Comparison of ENCODE assay signal across 21 cellular contexts in genomic region chr3:194147679-194148078, GRCh38. TPM values are rescaled to one million over a fixed set of nuclear protein-coding genes. Genes with fewer than 3 reads are reported as not detected.
DNase-seq lines count a peak whose midpoint lies in the region; ATAC-seq, FAIRE-seq and TF ChIP-seq lines count a peak whose summit lies in the region.
"Had no signal": no experiment of that assay in that cellular context is flagged by ENCODE, and none has a peak within 500 bp of the region (broad histone marks: within the 10 kb centered on the region; RNA-seq: fewer than 3 reads in every experiment).

No MANE protein-coding gene starts in this region.

- H3K4me1 ChIP-seq in GM23338 (ENCODE audit: insufficient read depth) (peaks cover under 1% of the 10 kb centered on the region), H1 (replicated peaks in 1 of 4; ENCODE audit: control insufficient read depth in 3 of 4, insufficient read depth in 4 of 4, low read length in 3 of 4) (peaks cover 0 to 1% (median under 1%) of the 10 kb centered on the region in 4 experiments; a peak in 2 of 7 replicates), parathyroid adenoma (peaks cover 44% of the 10 kb centered on the region), mucosa of descending colon (ENCODE audit: low read depth) (peaks cover 13% of the 10 kb centered on the region)

- H3K79me1 ChIP-seq in H1 (ENCODE audit: low read depth, low read length), result no peaks in the 10 kb centered on the region

- no peak overlapping the region for H3K4ac ChIP-seq in H1 (replicated peaks; ENCODE audit: insufficient read length, low read depth, low read length)

- no peak for DNase-seq in GM23338 (ENCODE audit: low spot score)
- DNase-seq in H1 (ENCODE audit: low read depth in 1 of 2, low spot score in 2 of 2), result no peak
- DNase-seq in mucosa of descending colon, result no peak
- DNase-seq: ACHN; BE2C; Caco-2; CD4-positive, alpha-beta T cell; DMS79; GDM1; GM23248; H7 had no signal

- no peak overlapping the region for H3K4me3 ChIP-seq in GM23338
- H3K4me3 ChIP-seq in H1 (ENCODE audit: extremely low read depth in 1 of 4, insufficient read depth in 2 of 4, low read depth in 3 of 4, low read length in 4 of 4), result no peak overlapping the region
- H3K4me3 ChIP-seq in parathyroid adenoma (ENCODE audit: low read depth, low read length), result no peak overlapping the region
- H3K4me3 ChIP-seq in mucosa of descending colon, result no peak overlapping the region
- H3K4me3 ChIP-seq: GM23248, K562 had no signal

- H3K9ac ChIP-seq in H1 (replicated peaks in 1 of 4; ENCODE audit: extremely low read depth in 1 of 4, low read depth in 3 of 4, low read length in 3 of 4) (no peak overlapping the region), parathyroid adenoma (no peak overlapping the region)
- H3K9ac ChIP-seq: GM23248 had no signal

- ATAC-seq in GM23338 (no peak; the same call in 2 of the 3 replicates), mucosa of descending colon (no peak)
- ATAC-seq in activated CD4-positive, CD25-positive, alpha-beta regulatory T cell treated with anti-CD3 and anti-CD28 coated beads, Interleukin-2, amount 50 U/mL, for 24 hours, result no peak
- ATAC-seq: HCT116, K562 had no signal

- no peak overlapping the region for H2BK120ac ChIP-seq in H1 (replicated peaks; ENCODE audit: low read depth, low read length)

- no peaks in the 10 kb centered on the region for H3K27me3 ChIP-seq in GM23338 (ENCODE audit: insufficient read depth)
- peaks cover 0 to 3% (median 0%) of the 10 kb centered on the region in 4 experiments; a peak in 1 of 7 replicates for H3K27me3 ChIP-seq in H1 (replicated peaks in 1 of 4; ENCODE audit: control insufficient read depth in 3 of 4, extremely low read depth in 1 of 4, insufficient read depth in 3 of 4, low read length in 3 of 4)
- no peaks in the 10 kb centered on the region for H3K27me3 ChIP-seq in parathyroid adenoma (ENCODE audit: control insufficient read depth, insufficient read depth, low read length)
- H3K27me3 ChIP-seq: BE2C had no signal

- WGBS in H1 (ENCODE audit: extremely low coverage in 1 of 2, insufficient coverage in 1 of 2, insufficient read length in 1 of 2, insufficient replicate concordance in 2 of 2, low coverage in 1 of 2, low lambda C conversion rate in 2 of 2, missing lambda C conversion rate in 1 of 2), 2 experiments, result 81% methylated on average over 7 of the region's 7 CpGs; no CpG with 5 or more reads in 1 of the 2 experiments

- no peak overlapping the region for H4K5ac ChIP-seq in H1 (ENCODE audit: insufficient read length, low read depth, low read length)

- TF ChIP-seq POLR2A in H1 (IDR thresholded peaks at IDR 0.05; ENCODE audit: control extremely low read depth in 1 of 2, low read depth in 2 of 2, low read length in 2 of 2), result no peak

- no peak overlapping the region for H3K23ac ChIP-seq in H1 (ENCODE audit: insufficient read length)

- no peak for TF ChIP-seq EP300 in H1 (IDR thresholded peaks at IDR 0.05; ENCODE audit: borderline replicate concordance in 1 of 2, low read depth in 2 of 2, low read length in 2 of 2)

- no peak overlapping the region for H3K27ac Mint-ChIP-seq in GM23338
- H3K27ac Mint-ChIP-seq: CD4-positive, alpha-beta T cell had no signal

- no peak for FAIRE-seq in H1 (lab: Jason Lieb, UNC)
- FAIRE-seq: A204.1, D721Med, GM12892, GM18507, K562 had no signal

- peak overlapping the region; percentile 53; the same call in 1 of the 2 replicates for H2BK15ac ChIP-seq in H1 (ENCODE audit: low read length)

- no peaks in the 10 kb centered on the region for H3K9me2 ChIP-seq in GM23338 (ENCODE audit: insufficient read depth)

- H3K18ac ChIP-seq in H1 (ENCODE audit: extremely low read depth, low read length), result no peak overlapping the region

- H3K36me3 ChIP-seq in GM23338 (ENCODE audit: insufficient read depth), result no peaks in the 10 kb centered on the region
- no peaks in the 10 kb centered on the region for H3K36me3 ChIP-seq in H1 (ENCODE audit: control insufficient read depth in 2 of 4, insufficient read depth in 4 of 4, low read length in 3 of 4)
- no peaks in the 10 kb centered on the region for H3K36me3 ChIP-seq in parathyroid adenoma (ENCODE audit: control insufficient read depth, insufficient read depth, low read length)
- H3K36me3 ChIP-seq in mucosa of descending colon (ENCODE audit: low read depth), result no peaks in the 10 kb centered on the region
- H3K36me3 ChIP-seq: BE2C had no signal

- no peaks in the 10 kb centered on the region for H4K20me1 ChIP-seq in GM23338 (replicated peaks; ENCODE audit: insufficient read depth)
- H4K20me1 ChIP-seq in H1 (replicated peaks in 1 of 2; ENCODE audit: control insufficient read depth in 1 of 2, insufficient read depth in 2 of 2, low read length in 2 of 2), result no peaks in the 10 kb centered on the region

- no peak overlapping the region for H2BK12ac ChIP-seq in H1 (ENCODE audit: low read depth, low read length)

- peak overlapping the region; percentile 38 for H3K27ac ChIP-seq in C4-2B
- no peak overlapping the region for H3K27ac ChIP-seq in GM23338 (ENCODE audit: low read depth)
- no peak overlapping the region for H3K27ac ChIP-seq in H1 (ENCODE audit: low read depth, low read length)
- peak overlapping the region; percentile 62 for H3K27ac ChIP-seq in parathyroid adenoma
- H3K27ac ChIP-seq: GM23248, HL-60 had no signal

- H2AFZ ChIP-seq in GM23338 (peak overlapping the region; percentile 83; the same call in 1 of the 2 replicates), H1 (ENCODE audit: low read length) (no peak overlapping the region), parathyroid adenoma (peak overlapping the region; percentile 58)
- H2AFZ ChIP-seq: GM23248 had no signal

- no peak overlapping the region for H2AK5ac ChIP-seq in H1 (ENCODE audit: low read depth, low read length)

- 0 out of 2 replicates have a peak overlapping the region, but pooled peaks have one; percentile 10 for H2BK20ac ChIP-seq in H1 (ENCODE audit: low read length)

- H3K4me3 Mint-ChIP-seq in GM23338, result no peak overlapping the region
- H3K4me3 Mint-ChIP-seq: CD4-positive, alpha-beta T cell had no signal

- TF ChIP-seq CTCF in C4-2B (conservative IDR thresholded peaks at IDR 0.05), result no peak
- no peak for TF ChIP-seq CTCF in GM23338 (conservative IDR thresholded peaks at IDR 0.05; ENCODE audit: low read depth in 2 of 2)
- TF ChIP-seq CTCF in H1 (IDR thresholded peaks at IDR 0.05; ENCODE audit: control extremely low read depth in 1 of 3, insufficient read depth in 1 of 3, low read depth in 1 of 3, low read length in 3 of 3), result no peak
- TF ChIP-seq CTCF in parathyroid adenoma (IDR thresholded peaks at IDR 0.05), result no peak
- TF ChIP-seq CTCF in mucosa of descending colon (IDR thresholded peaks at IDR 0.05), result no peak

- H3K27me3 Mint-ChIP-seq in GM23338 (ENCODE audit: insufficient read depth, low read depth, poor library complexity), result peaks cover 2% of the 10 kb centered on the region

- H3K79me2 ChIP-seq in GM23338 (replicated peaks; ENCODE audit: insufficient read depth) (no peaks in the 10 kb centered on the region), H1 (ENCODE audit: control insufficient read depth in 1 of 2, insufficient read depth in 2 of 2, low read length in 2 of 2) (no peaks in the 10 kb centered on the region), parathyroid adenoma (no peaks in the 10 kb centered on the region)

- no peaks in the 10 kb centered on the region for H3K36me3 Mint-ChIP-seq in GM23338 (ENCODE audit: low read depth)

- no peaks in the 10 kb centered on the region for H3K9me3 Mint-ChIP-seq in GM23338
- H3K9me3 Mint-ChIP-seq: CD4-positive, alpha-beta T cell had no signal

- H4K91ac ChIP-seq in H1 (replicated peaks; ENCODE audit: insufficient read length, low read length), result no peak overlapping the region

- no peak overlapping the region for H3K56ac ChIP-seq in H1 (replicated peaks; ENCODE audit: insufficient read length, low read depth, low read length)

- H4K8ac ChIP-seq in H1 (ENCODE audit: extremely low read depth, insufficient read depth, low read length), result no peak overlapping the region

- POLR2A ChIA-PET in H1 (lab: Charles Lee; ENCODE audit: partially characterized antibody), result no interaction called here

- H3F3A ChIP-seq in GM23338 (replicated peaks; ENCODE audit: low read depth), result peaks cover 4% of the 10 kb centered on the region; the same call in 1 of the 2 replicates

- no peaks in the 10 kb centered on the region for H3K9me3 ChIP-seq in H1 (ENCODE audit: insufficient read depth in 2 of 2, low read depth in 1 of 2, low read length in 1 of 2)
- H3K9me3 ChIP-seq in parathyroid adenoma (ENCODE audit: control insufficient read depth, low read length), result no peaks in the 10 kb centered on the region
- no peaks in the 10 kb centered on the region for H3K9me3 ChIP-seq in mucosa of descending colon
- H3K9me3 ChIP-seq: BE2C, Caco-2 had no signal

- peaks cover 7% of the 10 kb centered on the region for H3K4me1 Mint-ChIP-seq in GM23338

- H3K4me2 ChIP-seq in GM23338 (no peak overlapping the region), H1 (ENCODE audit: insufficient read depth in 1 of 2, low read depth in 2 of 2, low read length in 2 of 2) (no peak overlapping the region), parathyroid adenoma (ENCODE audit: low read length) (no peak overlapping the region)

- no peak overlapping the region for H3K14ac ChIP-seq in H1 (ENCODE audit: insufficient read length)

- no peaks in the 10 kb centered on the region for H3K23me2 ChIP-seq in H1 (ENCODE audit: low read depth, low read length)

- no peak for TF ChIP-seq RAD21 in H1 (IDR thresholded peaks at IDR 0.05 in 1 of 2, conservative IDR thresholded peaks at IDR 0.05 in 1 of 2; ENCODE audit: low read depth in 2 of 2, low read length in 2 of 2)

- CTCF ChIA-PET in H1 (lab: Charles Lee; ENCODE audit: partially characterized antibody), result interaction anchor here (1.4 kb wide), 1 partner anchor 13 kb away, joined by 4 read pairs; no protein-coding TSS in a partner anchor

- intact Hi-C loops in mucosa of descending colon (cut with DNase I, micrococcal nuclease), result no loop called here

- H2BK5ac ChIP-seq in H1 (ENCODE audit: low read depth, low read length), result no peak overlapping the region; the same call in 1 of the 2 replicates

TF ChIP-seq in GM23338, 12 proteins besides CTCF, POLR2A, EP300 and RAD21 (continues in another document):
- no peak for TF ChIP-seq JUNB (IDR thresholded peaks at IDR 0.05; ENCODE audit: unreplicated experiment)

TF ChIP-seq in H1, 55 proteins besides CTCF, POLR2A, EP300 and RAD21 (continues in another document):
- no peak for TF ChIP-seq CHD2 (IDR thresholded peaks at IDR 0.05; ENCODE audit: low read length)

RNA-seq across cellular contexts. Expression of gene HES1, which starts 11.7 kb away (rescaled TPM):
- 40.3 and 42.7 TPM in 2 replicates for total RNA-seq in GM23338 (2014; rRNA removed; shearing (Covaris generic))
- polyA plus RNA-seq in GM23338 (2016; fragmentation: Nextera tagmentation; extraction: Ambion mirVana) (59.3 and 60.8 TPM in 2 replicates), H1 (2011; rRNA removed) (7.9 and 9.9 TPM in 2 replicates)
- 12.2 and 12.9 TPM in 2 replicates for total RNA-seq in H1 (2021; fragmentation: NEBNext Ultra II Directional; extraction: Animal tissue kit (Norgen Biotek cat#: 25700))
- polyA plus RNA-seq in H1 (2011; cell fraction: cytosol; rRNA removed), result 8.8 TPM
- 12.0 TPM for polyA plus RNA-seq in H1 (2011; cell fraction: nucleus; rRNA removed)
- polyA plus RNA-seq in H1 (2012, experiment 1 of 2), result 9.3 to 13.8 TPM (median 11.0 TPM) in 4 replicates
- polyA plus RNA-seq in H1 (2012, experiment 2 of 2), result 14.2 TPM
- 16.5 TPM for polyA plus RNA-seq in H1 (2013, experiment 1 of 2)
- polyA plus RNA-seq in H1 (2013, experiment 2 of 2), result 15.9 TPM
- polyA minus RNA-seq in H1 (2011; rRNA and poly(A)+ RNA removed), result 4.8 and 5.7 TPM in 2 replicates
- 17.6 TPM for polyA minus RNA-seq in H1 (2011; cell fraction: cytosol; rRNA and poly(A)+ RNA removed)
- polyA minus RNA-seq in H1 (2011; cell fraction: nucleus; rRNA and poly(A)+ RNA removed), result 18.8 TPM
- total RNA-seq in mucosa of descending colon, result 100 to 1,000 TPM in 1 of 3 donors, 10 to 100 TPM in 2; 60.9 to 116 (median 99.0) TPM

Comparison
In these comparisons a context has a peak if more than half of its experiments do, and no peak if none do; other contexts are left out.
1. H3K27ac ChIP-seq: peak in C4-2B (single experiment) and parathyroid adenoma (single experiment); none in GM23338 (single experiment) and H1 (single experiment).